ENCODE assay signal across 8 cellular contexts in genomic region chr10:98135222-98135899, GRCh38. TPM values are rescaled to one million over a fixed set of nuclear protein-coding genes. Genes with fewer than 3 reads are reported as not detected.
DNase-seq lines count a peak whose midpoint lies in the region; ATAC-seq, FAIRE-seq and TF ChIP-seq lines count a peak whose summit lies in the region.

No MANE protein-coding gene starts in this region.

- H3K4me1 Mint-ChIP-seq in T-helper 2 cell treated with Interferon-gamma antibody and Interleukin-4, amounts not matched to agents 5 μg/mL and 100 μg/mL, for 36 hours (ENCODE audit: low read depth), result peaks cover 37% of the 10 kb centered on the region
- peaks cover 29 to 43% of the 10 kb centered on the region in 2 donors for H3K4me1 Mint-ChIP-seq in effector memory CD8-positive, alpha-beta T cell (ENCODE audit: low read depth in 2 of 2)
- H3K4me1 Mint-ChIP-seq in natural killer cell, result peaks cover 31 to 41% of the 10 kb centered on the region in 2 donors

- no peak for FAIRE-seq in HTR-8/SVneo (lab: Jason Lieb, UNC)

- peak overlapping the region; percentile 97 for H3K27ac Mint-ChIP-seq in T-helper 2 cell treated with Interferon-gamma antibody and Interleukin-4, amounts not matched to agents 5 μg/mL and 100 μg/mL, for 36 hours
- peak overlapping the region; percentile 94 to 98 for H3K27ac Mint-ChIP-seq in effector memory CD8-positive, alpha-beta T cell
- peak overlapping the region; percentile 93 to 98 for H3K27ac Mint-ChIP-seq in natural killer cell

- TF ChIP-seq CTCF in natural killer cell (IDR thresholded peaks at IDR 0.05), result no peak

- H3K36me3 Mint-ChIP-seq in T-helper 2 cell treated with Interferon-gamma antibody and Interleukin-4, amounts not matched to agents 5 μg/mL and 100 μg/mL, for 36 hours (ENCODE audit: low read depth), result peaks cover 12% of the 10 kb centered on the region
- peaks cover 8% of the 10 kb centered on the region for H3K36me3 Mint-ChIP-seq in effector memory CD8-positive, alpha-beta T cell (ENCODE audit: insufficient read depth)
- H3K36me3 Mint-ChIP-seq in natural killer cell, result no peaks in the 10 kb centered on the region

- no peaks in the 10 kb centered on the region for H3K27me3 Mint-ChIP-seq in T-helper 2 cell treated with Interferon-gamma antibody and Interleukin-4, amounts not matched to agents 5 μg/mL and 100 μg/mL, for 36 hours (ENCODE audit: low read depth)
- peaks cover 0 to 3% of the 10 kb centered on the region in 2 donors for H3K27me3 Mint-ChIP-seq in effector memory CD8-positive, alpha-beta T cell
- no peaks in the 10 kb centered on the region for H3K27me3 Mint-ChIP-seq in natural killer cell (ENCODE audit: low read depth in 2 of 2)

- peaks cover 13% of the 10 kb centered on the region for H3K9me3 Mint-ChIP-seq in T-helper 2 cell treated with Interferon-gamma antibody and Interleukin-4, amounts not matched to agents 5 μg/mL and 100 μg/mL, for 36 hours
- H3K9me3 Mint-ChIP-seq in effector memory CD8-positive, alpha-beta T cell, result no peaks in the 10 kb centered on the region
- no peaks in the 10 kb centered on the region for H3K9me3 Mint-ChIP-seq in natural killer cell

- DNase-seq in T-helper 2 cell treated with Interferon-gamma antibody and Interleukin-4, amounts not matched to agents 5 μg/mL and 100 μg/mL, for 36 hours (ENCODE audit: low spot score), result no peak
- no peak for DNase-seq in T-helper 2 cell
- peak; percentile 9 for DNase-seq in LoVo (ENCODE audit: low spot score)
- DNase-seq in effector memory CD8-positive, alpha-beta T cell, result no peak
- DNase-seq in natural killer cell, result no peak
- DNase-seq in NCI-H526 treated with DMSO at 0.1 percent for 48 hours (lab: John Stamatoyannopoulos, UW), result no peak
- DNase-seq in HTR-8/SVneo (ENCODE audit: insufficient read length, low spot score), result no peak

- peak overlapping the region; percentile 96 for H3K4me3 Mint-ChIP-seq in T-helper 2 cell treated with Interferon-gamma antibody and Interleukin-4, amounts not matched to agents 5 μg/mL and 100 μg/mL, for 36 hours
- H3K4me3 Mint-ChIP-seq in effector memory CD8-positive, alpha-beta T cell, result peak overlapping the region; percentile 78 to 91
- peak overlapping the region; percentile 89 for H3K4me3 Mint-ChIP-seq in natural killer cell

- ATAC-seq in effector memory CD8-positive, alpha-beta T cell (replicated peaks), result no peak
- ATAC-seq in natural killer cell (no peak), HG03378 (IDR thresholded peaks at IDR 0.05; ENCODE audit: unreplicated experiment) (no peak)

- intact Hi-C loops in natural killer cell (cut with micrococcal nuclease), result no loop called here

RNA-seq across cellular contexts. Expression of gene R3HCC1L, which starts 0.9 kb away (rescaled TPM):
- 10 to 100 TPM; 17.9 to 25.6 (median 23.3) TPM for total RNA-seq in natural killer cell
